Comparison of ENCODE assay signal across 12 cellular contexts in genomic region chr1:3431266-3431665, GRCh38.
DNase-seq lines count a peak whose midpoint lies in the region; ATAC-seq, FAIRE-seq and TF ChIP-seq lines count a peak whose summit lies in the region.
"Had no signal": no experiment of that assay in that cellular context is flagged by ENCODE, and none has a peak within 500 bp of the region (broad histone marks: within the 10 kb centered on the region; RNA-seq: fewer than 3 reads in every experiment).

No MANE protein-coding gene starts in this region.

- no peak overlapping the region for H3K27ac Mint-ChIP-seq in nephron progenitor cell

- peaks cover 27% of the 10 kb centered on the region for H3K4me1 Mint-ChIP-seq in nephron progenitor cell

- H3K4me3 ChIP-seq in HL-60 (replicated peaks; ENCODE audit: insufficient read depth, low read length) (no peak overlapping the region), brain microvascular endothelial cell (ENCODE audit: low read depth, low read length) (no peak overlapping the region)

- H3K4me3 Mint-ChIP-seq in nephron progenitor cell = no peak overlapping the region

- H3K36me3 ChIP-seq in brain microvascular endothelial cell (replicated peaks) = no peaks in the 10 kb centered on the region

- no peak for FAIRE-seq in D721Med (lab: Jason Lieb, UNC)
- FAIRE-seq: TTC549 had no signal

- no peaks in the 10 kb centered on the region for H3K9me3 Mint-ChIP-seq in nephron progenitor cell

- peak; percentile 14 for TF ChIP-seq CTCF in D721Med (IDR thresholded peaks at IDR 0.05; ENCODE audit: insufficient read depth, missing control alignments)
- peak; percentile 29 for TF ChIP-seq CTCF in HL-60 (IDR thresholded peaks at IDR 0.05; ENCODE audit: insufficient read depth, low read length)
- TF ChIP-seq CTCF in brain microvascular endothelial cell (IDR thresholded peaks at IDR 0.05; ENCODE audit: low read depth, low read length, missing control alignments) = peak; percentile 61
- TF ChIP-seq CTCF in nephron progenitor cell (IDR thresholded peaks at IDR 0.05) = peak; percentile 60
- TF ChIP-seq CTCF in GM13976 (IDR thresholded peaks at IDR 0.05; ENCODE audit: borderline replicate concordance, control extremely low read depth, extremely low read depth, insufficient read depth, missing control alignments) = no peak

- in situ Hi-C loops in brain microvascular endothelial cell (cut with HindIII; ENCODE audit: low pct_ligation_motif_present, low sequenced_read_pairs) = no loop called here
- in situ Hi-C loops in GM13976 (cut with MboI; ENCODE audit: low sequenced_read_pairs, unreplicated experiment) = no loop called here

- no peak for ATAC-seq in GM18873 (IDR thresholded peaks at IDR 0.05; ENCODE audit: low FRiP score, unreplicated experiment)

- peaks cover 2% of the 10 kb centered on the region for H3K27me3 ChIP-seq in HL-60 (ENCODE audit: insufficient read depth, poor library complexity, severe bottlenecking)
- H3K27me3 ChIP-seq in brain microvascular endothelial cell (replicated peaks) = no peaks in the 10 kb centered on the region

- peaks cover 13% of the 10 kb centered on the region for H3K27me3 Mint-ChIP-seq in nephron progenitor cell (ENCODE audit: low read depth, poor library complexity)

- no peaks in the 10 kb centered on the region for H3K36me3 Mint-ChIP-seq in nephron progenitor cell (ENCODE audit: low read depth)

- DNase-seq in D721Med (ENCODE audit: insufficient read length, low spot score) (no peak), HL-60 (ENCODE audit: low read depth in 1 of 2, low spot score in 1 of 2) (no peak), brain microvascular endothelial cell (no peak), nephron progenitor cell (peak; percentile 58), GM13976 (ENCODE audit: low spot score) (no peak), NCI-H2029 treated with DMSO at 0.1 percent for 48 hours (lab: John Stamatoyannopoulos, UW) (no peak), RKO (ENCODE audit: low spot score) (no peak)
- DNase-seq: DMS153; NCI-H1105; stimulated activated CD4-positive, alpha-beta T cell treated with anti-CD3 and anti-CD28 coated beads, Interleukin-2, amount 100 ng/mL, for 48 hours had no signal

- H3K27ac ChIP-seq in HL-60 (replicated peaks) = no peak overlapping the region
- no peak overlapping the region for H3K27ac ChIP-seq in brain microvascular endothelial cell
